Comparison of ENCODE assay signal across 20 cellular contexts in genomic region chr1:160733933-160734332, GRCh38. TPM values are rescaled to one million over a fixed set of nuclear protein-coding genes. Genes with fewer than 3 reads are reported as not detected.
A peak's percentile ranks its signal among the peaks of the same experiment; 100 is the strongest.
DNase-seq lines count a peak whose midpoint lies in the region; ATAC-seq and TF ChIP-seq lines count a peak whose summit lies in the region.
"Had no signal": no experiment of that assay in that cellular context is flagged by ENCODE, and none has a peak within 500 bp of the region (broad histone marks: within the 10 kb centered on the region; RNA-seq: fewer than 3 reads in every experiment).

No MANE protein-coding gene starts in this region.

- H4K20me1 ChIP-seq in DND-41 (ENCODE audit: insufficient read depth, low read length) = no peaks in the 10 kb centered on the region
- H4K20me1 ChIP-seq in smooth muscle cell (ENCODE audit: low read depth) = no peaks in the 10 kb centered on the region

- H3K4me1 ChIP-seq in DND-41 (ENCODE audit: insufficient read depth, low read length) = peaks cover 9% of the 10 kb centered on the region
- H3K4me1 ChIP-seq in smooth muscle cell (ENCODE audit: low read depth) = no peaks in the 10 kb centered on the region
- H3K4me1 ChIP-seq: left ventricle myocardium inferior had no signal

- intact Hi-C loops in activated CD4-positive, alpha-beta T cell treated with anti-CD3 and anti-CD28 coated beads for 36 hours (cut with DNase I, micrococcal nuclease) = no loop called here
- intact Hi-C loops in activated CD4-positive, alpha-beta memory T cell treated with anti-CD3 and anti-CD28 coated beads for 36 hours (cut with micrococcal nuclease) = no loop called here

- H3K27me3 Mint-ChIP-seq in activated CD4-positive, alpha-beta T cell treated with anti-CD3 and anti-CD28 coated beads for 36 hours = no peaks in the 10 kb centered on the region
- no peaks in the 10 kb centered on the region for H3K27me3 Mint-ChIP-seq in activated CD4-positive, alpha-beta memory T cell treated with anti-CD3 and anti-CD28 coated beads for 36 hours
- H3K27me3 Mint-ChIP-seq in naive B cell = no peaks in the 10 kb centered on the region

- POLR2A ChIA-PET in activated CD4-positive, alpha-beta T cell treated with anti-CD3 and anti-CD28 coated beads for 36 hours (lab: Charles Lee) = no interaction called here
- POLR2A ChIA-PET in activated CD4-positive, alpha-beta memory T cell treated with anti-CD3 and anti-CD28 coated beads for 36 hours (lab: Charles Lee) = no interaction called here

- CTCF ChIA-PET in activated CD4-positive, alpha-beta T cell treated with anti-CD3 and anti-CD28 coated beads for 36 hours (lab: Charles Lee) = interaction anchor here (1.2 to 2.0 kb wide), 5 partner anchors 11 to 101 kb away, joined by 3 to 11 read pairs (median 5); no protein-coding TSS in a partner anchor
- CTCF ChIA-PET in activated CD4-positive, alpha-beta memory T cell treated with anti-CD3 and anti-CD28 coated beads for 36 hours (lab: Charles Lee) = interaction anchor here (1.0 to 1.6 kb wide), 4 partner anchors 13 to 101 kb away, joined by 3 to 14 read pairs (median 3); no protein-coding TSS in a partner anchor

- H3K27me3 ChIP-seq in DND-41 (ENCODE audit: insufficient read depth, low read length, poor library complexity) = no peaks in the 10 kb centered on the region
- peaks cover 69% of the 10 kb centered on the region for H3K27me3 ChIP-seq in WERI-Rb-1 (ENCODE audit: insufficient read depth, low read depth, severe bottlenecking)
- H3K27me3 ChIP-seq in smooth muscle cell (ENCODE audit: low read depth) = no peaks in the 10 kb centered on the region
- H3K27me3 ChIP-seq: brain microvascular endothelial cell, foreskin keratinocyte had no signal

- H3K4me3 ChIP-seq in DND-41 (ENCODE audit: low read depth in 1 of 2, low read length in 2 of 2) (no peak overlapping the region), WERI-Rb-1 (ENCODE audit: low read depth, low read length) (no peak overlapping the region), smooth muscle cell (no peak overlapping the region)
- H3K4me3 ChIP-seq: left ventricle myocardium inferior, mucosa of descending colon had no signal

- peak overlapping the region; percentile 64 for H3K27ac Mint-ChIP-seq in activated CD4-positive, alpha-beta T cell treated with anti-CD3 and anti-CD28 coated beads for 36 hours
- peak overlapping the region; percentile 43 for H3K27ac Mint-ChIP-seq in activated CD4-positive, alpha-beta memory T cell treated with anti-CD3 and anti-CD28 coated beads for 36 hours
- peak overlapping the region; percentile 31 to 96 (median 85) for H3K27ac Mint-ChIP-seq in naive B cell

- peak overlapping the region; percentile 43 for H3K4me2 ChIP-seq in DND-41 (ENCODE audit: insufficient read depth, low read length)
- no peak overlapping the region for H3K4me2 ChIP-seq in smooth muscle cell

- H3K4me3 Mint-ChIP-seq in activated CD4-positive, alpha-beta T cell treated with anti-CD3 and anti-CD28 coated beads for 36 hours = peak overlapping the region; percentile 11
- H3K4me3 Mint-ChIP-seq in activated CD4-positive, alpha-beta memory T cell treated with anti-CD3 and anti-CD28 coated beads for 36 hours = peak overlapping the region; percentile 2
- peak overlapping the region in 7 of 8 donors; percentile 30 to 77 (median 57) for H3K4me3 Mint-ChIP-seq in naive B cell

- H2AFZ ChIP-seq in DND-41 (ENCODE audit: low read depth, low read length) (peak overlapping the region; percentile 70), smooth muscle cell (ENCODE audit: low read depth) (no peak overlapping the region)

- peaks cover 51% of the 10 kb centered on the region for H3K36me3 Mint-ChIP-seq in activated CD4-positive, alpha-beta T cell treated with anti-CD3 and anti-CD28 coated beads for 36 hours (ENCODE audit: low read depth)
- peaks cover 14% of the 10 kb centered on the region for H3K36me3 Mint-ChIP-seq in activated CD4-positive, alpha-beta memory T cell treated with anti-CD3 and anti-CD28 coated beads for 36 hours
- H3K36me3 Mint-ChIP-seq in naive B cell = peaks cover 0 to 19% of the 10 kb centered on the region in 2 donors

- H3F3A ChIP-seq in smooth muscle cell (ENCODE audit: low read depth) = no peaks in the 10 kb centered on the region

- ATAC-seq in activated CD4-positive, alpha-beta T cell treated with anti-CD3 and anti-CD28 coated beads for 36 hours = no peak
- ATAC-seq in DND-41 (ENCODE audit: insufficient read depth, low read depth) (peak; percentile 57; the same call in 2 of the 3 replicates), naive B cell (ENCODE audit: low read depth in 2 of 2) (peak; percentile 74 to 84), GM21619 (IDR thresholded peaks at IDR 0.05; ENCODE audit: unreplicated experiment) (no peak)
- ATAC-seq: foreskin keratinocyte, mucosa of descending colon, right cardiac atrium had no signal

- H3K9me3 ChIP-seq in DND-41 (ENCODE audit: insufficient read depth, low read length, severe bottlenecking) (no peaks in the 10 kb centered on the region), WERI-Rb-1 (ENCODE audit: severe bottlenecking) (peaks cover 5% of the 10 kb centered on the region), smooth muscle cell (replicated peaks; ENCODE audit: low read depth) (no peaks in the 10 kb centered on the region)
- H3K9me3 ChIP-seq: mucosa of descending colon had no signal

- peaks cover 51% of the 10 kb centered on the region for H3K4me1 Mint-ChIP-seq in activated CD4-positive, alpha-beta T cell treated with anti-CD3 and anti-CD28 coated beads for 36 hours
- peaks cover 42% of the 10 kb centered on the region for H3K4me1 Mint-ChIP-seq in activated CD4-positive, alpha-beta memory T cell treated with anti-CD3 and anti-CD28 coated beads for 36 hours (ENCODE audit: low read depth)
- H3K4me1 Mint-ChIP-seq in naive B cell = peaks cover 37 to 39% (median 37%) of the 10 kb centered on the region in 3 donors

- no peak overlapping the region for H3K27ac ChIP-seq in DND-41 (ENCODE audit: low read length)
- no peak overlapping the region for H3K27ac ChIP-seq in WERI-Rb-1
- no peak overlapping the region for H3K27ac ChIP-seq in smooth muscle cell (ENCODE audit: low read depth)
- H3K27ac ChIP-seq: brain microvascular endothelial cell, foreskin keratinocyte, left ventricle myocardium inferior had no signal

- H3K9me3 Mint-ChIP-seq in activated CD4-positive, alpha-beta T cell treated with anti-CD3 and anti-CD28 coated beads for 36 hours (ENCODE audit: low read depth) = peaks cover 40% of the 10 kb centered on the region
- peaks cover 18% of the 10 kb centered on the region for H3K9me3 Mint-ChIP-seq in activated CD4-positive, alpha-beta memory T cell treated with anti-CD3 and anti-CD28 coated beads for 36 hours
- peaks cover 6 to 27% (median 18%) of the 10 kb centered on the region in 7 donors for H3K9me3 Mint-ChIP-seq in naive B cell

- H3K9ac ChIP-seq in DND-41 (ENCODE audit: low read depth, low read length) (no peak overlapping the region), smooth muscle cell (ENCODE audit: low read depth) (no peak overlapping the region)

- TF ChIP-seq CTCF in DND-41 (IDR thresholded peaks at IDR 0.05; ENCODE audit: borderline replicate concordance, extremely low read depth, low read length, poor library complexity, severe bottlenecking) (no peak), WERI-Rb-1 (IDR thresholded peaks at IDR 0.05; ENCODE audit: low read depth, low read length) (no peak), smooth muscle cell (IDR thresholded peaks at IDR 0.05; ENCODE audit: borderline replicate concordance, insufficient read depth, poor library complexity, severe bottlenecking) (no peak)

- DNase-seq in activated CD4-positive, alpha-beta T cell treated with anti-CD3 and anti-CD28 coated beads for 36 hours = no peak
- DNase-seq in activated CD4-positive, alpha-beta T cell treated with anti-CD3 and anti-CD28 coated beads for 1 hour = no peak
- DNase-seq in DND-41 = no peak
- DNase-seq in activated CD4-positive, alpha-beta memory T cell treated with anti-CD3 and anti-CD28 coated beads for 36 hours = no peak
- DNase-seq in naive B cell = peak; percentile 42
- DNase-seq in WERI-Rb-1 = no peak
- DNase-seq in smooth muscle cell (lab: John Stamatoyannopoulos, UW; ENCODE audit: unreplicated experiment) = no peak
- DNase-seq: activated CD4-positive, alpha-beta T cell treated with anti-CD3 and anti-CD28 coated beads, Interleukin-2, amount 50 U/mL, for 4 hours; activated gamma-delta T cell treated with Interleukin-2 at 50 U/mL for 16 hours; brain microvascular endothelial cell; foreskin keratinocyte; left ventricle myocardium inferior; mucosa of descending colon; NCI-H187; NCI-H446; right cardiac atrium; SIG-M5 had no signal

- no peaks in the 10 kb centered on the region for H3K79me2 ChIP-seq in DND-41 (ENCODE audit: insufficient read depth, low read length)
- H3K79me2 ChIP-seq in smooth muscle cell (ENCODE audit: low read depth) = no peaks in the 10 kb centered on the region

- H3K36me3 ChIP-seq in DND-41 (ENCODE audit: insufficient read depth, low read length) (no peaks in the 10 kb centered on the region), WERI-Rb-1 (no peaks in the 10 kb centered on the region), smooth muscle cell (ENCODE audit: low read depth) (no peaks in the 10 kb centered on the region)
- H3K36me3 ChIP-seq: brain microvascular endothelial cell, left ventricle myocardium inferior had no signal

RNA-seq across cellular contexts. Expression of gene SLAMF7, which starts 5.1 kb away (rescaled TPM):
- 10 to 100 TPM; 35.9 to 40.3 TPM for total RNA-seq in activated CD4-positive, alpha-beta T cell treated with anti-CD3 and anti-CD28 coated beads for 36 hours
- 10 to 100 TPM; 11.4 to 15.9 TPM for total RNA-seq in activated CD4-positive, alpha-beta memory T cell treated with anti-CD3 and anti-CD28 coated beads for 36 hours
- polyA plus RNA-seq in naive B cell (ENCODE audit: low read depth in 6 of 6) = 1 to 10 TPM in 5 of 6 donors, not detected in 1; 1.2 to 5.3 (median 3.0) TPM
- not detected in 2 replicates for total RNA-seq in smooth muscle cell
- 0.38 TPM in 1 of 2 replicates, not detected in the other for polyA plus RNA-seq in smooth muscle cell
- total RNA-seq: A673 had no signal

RNA-seq across cellular contexts. Expression of gene CD48, which starts 22.3 kb away (rescaled TPM):
- total RNA-seq in activated CD4-positive, alpha-beta T cell treated with anti-CD3 and anti-CD28 coated beads for 36 hours = 100 to 1,000 TPM; 180 to 217 TPM
- 100 to 1,000 TPM; 190 to 194 TPM for total RNA-seq in activated CD4-positive, alpha-beta memory T cell treated with anti-CD3 and anti-CD28 coated beads for 36 hours
- polyA plus RNA-seq in naive B cell (ENCODE audit: low read depth in 6 of 6) = 100 to 1,000 TPM; 129 to 163 (median 153) TPM
- not detected in 2 replicates for total RNA-seq in smooth muscle cell
- 0.37 TPM in 1 of 2 replicates, not detected in the other for polyA plus RNA-seq in smooth muscle cell
- total RNA-seq: A673, Daoy, foreskin keratinocyte had no signal
- polyA plus RNA-seq: foreskin keratinocyte had no signal

Comparison
In these comparisons a context has a peak if more than half of its experiments do, and no peak if none do; other contexts are left out.
1. ATAC-seq: peak in DND-41 (single experiment) and naive B cell (2 of 2); none in activated CD4-positive, alpha-beta T cell treated with anti-CD3 and anti-CD28 coated beads for 36 hours (single experiment) and GM21619 (single experiment).
2. H3K4me3 Mint-ChIP-seq: peak in every context shown above with its lines; median percentile 57 in naive B cell; 11 in activated CD4-positive, alpha-beta T cell treated with anti-CD3 and anti-CD28 coated beads for 36 hours; 2 in activated CD4-positive, alpha-beta memory T cell treated with anti-CD3 and anti-CD28 coated beads for 36 hours.
3. RNA of gene SLAMF7, which starts 5.1 kb away (total RNA-seq): 35.9 to 40.3 TPM in activated CD4-positive, alpha-beta T cell treated with anti-CD3 and anti-CD28 coated beads for 36 hours and 11.4 to 15.9 TPM in activated CD4-positive, alpha-beta memory T cell treated with anti-CD3 and anti-CD28 coated beads for 36 hours; not detected in smooth muscle cell; every median in the first group is over 10 times any median in the second.
4. RNA of gene CD48, which starts 22.3 kb away (total RNA-seq): 180 to 217 TPM in activated CD4-positive, alpha-beta T cell treated with anti-CD3 and anti-CD28 coated beads for 36 hours and 190 to 194 TPM in activated CD4-positive, alpha-beta memory T cell treated with anti-CD3 and anti-CD28 coated beads for 36 hours; not detected in smooth muscle cell; every median in the first group is over 100 times any median in the second.
5. Peak in every context shown above with its lines, with median percentiles within 50 percentile points of each other: H3K27ac Mint-ChIP-seq.